ENCODE assay signal across 8 cellular contexts in the genomic region with DNA sequence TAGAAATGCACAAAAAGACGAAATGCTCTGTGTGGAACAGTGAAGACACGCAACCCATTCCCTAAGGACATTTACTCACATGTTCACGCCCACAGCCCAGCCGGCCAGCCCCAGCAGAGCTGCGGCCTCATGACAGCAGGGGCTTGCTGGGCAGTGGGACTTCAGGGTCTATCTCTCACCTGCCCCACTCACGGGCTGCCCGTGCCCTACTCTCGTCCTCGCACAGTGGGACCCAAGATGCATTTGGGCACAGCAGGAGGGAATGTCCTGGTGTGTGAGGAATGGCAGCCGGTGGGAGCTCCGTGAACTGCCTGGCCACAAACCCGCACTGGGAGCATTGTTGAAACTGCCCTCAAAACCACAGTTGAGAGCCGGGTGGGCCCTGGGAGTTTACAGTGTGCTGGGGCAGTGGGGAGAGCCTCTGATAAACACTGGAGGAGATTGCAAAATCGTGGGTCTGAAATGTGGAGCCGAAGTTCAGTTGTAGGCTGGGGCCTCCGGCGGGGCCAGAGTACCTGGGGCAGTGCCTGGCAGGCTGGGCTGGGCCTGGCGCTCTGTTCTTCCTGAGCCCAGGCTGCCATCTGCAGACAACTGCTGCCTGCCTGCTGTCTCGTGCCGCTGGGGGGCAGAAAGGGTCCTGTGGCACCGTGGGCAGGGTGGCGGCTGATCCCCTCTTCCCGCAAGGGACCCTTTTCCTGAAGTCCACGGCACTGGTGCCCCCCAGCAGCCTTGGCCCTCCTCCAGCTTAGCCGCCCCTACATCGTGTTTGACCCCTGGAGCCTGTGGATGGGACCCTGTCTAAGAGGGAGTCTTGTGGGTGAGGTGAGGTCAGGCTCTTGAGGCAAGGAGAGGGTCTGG. TPM values are rescaled to one million over a fixed set of nuclear protein-coding genes. Genes with fewer than 3 reads are reported as not detected.
DNase-seq lines count a peak whose midpoint lies in the region; ATAC-seq, FAIRE-seq and TF ChIP-seq lines count a peak whose summit lies in the region.

No MANE protein-coding gene starts in this region.

- no peak for TF ChIP-seq POLR2A in endothelial cell of umbilical vein (IDR thresholded peaks at IDR 0.05; ENCODE audit: low read depth, low read length)

- TF ChIP-seq CTCF in endothelial cell of umbilical vein (IDR thresholded peaks at IDR 0.05; ENCODE audit: extremely low read depth in 1 of 2, insufficient read depth in 1 of 2, low read depth in 1 of 2, low read length in 2 of 2) (peak in 1 of 2 donors; percentile 21), osteoblast (IDR thresholded peaks at IDR 0.05; ENCODE audit: extremely low read depth, low read depth, low read length) (no peak)

- H4K20me1 ChIP-seq in endothelial cell of umbilical vein (replicated peaks; ENCODE audit: control insufficient read depth, extremely low read depth, insufficient read depth, low read length) (no peaks in the 10 kb centered on the region), osteoblast (ENCODE audit: insufficient read depth, low read length) (no peaks in the 10 kb centered on the region)

- DNase-seq in Daoy (ENCODE audit: low read depth) = peak; percentile 75
- peak; percentile 51 for DNase-seq in OCI-M1 (lab: John Stamatoyannopoulos, UW)
- DNase-seq in endothelial cell of umbilical vein (ENCODE audit: low read depth, low spot score) = no peak
- peak; percentile 96 for DNase-seq in osteoblast (ENCODE audit: insufficient read length, low spot score, missing footprints)
- DNase-seq in NCI-H526 treated with DMSO at 0.1 percent for 48 hours (lab: John Stamatoyannopoulos, UW) = no peak
- DNase-seq in stimulated activated CD4-positive, alpha-beta T cell treated with anti-CD3 and anti-CD28 coated beads, Interleukin-2, amount 100 ng/mL, for 48 hours = no peak
- no peak for DNase-seq in HTR-8/SVneo (ENCODE audit: insufficient read length, low spot score)

- H3K4me1 ChIP-seq in endothelial cell of umbilical vein (ENCODE audit: control insufficient read depth, extremely low read depth, insufficient read depth, low read length) = peaks cover 18% of the 10 kb centered on the region
- peaks cover 30% of the 10 kb centered on the region for H3K4me1 ChIP-seq in osteoblast (ENCODE audit: insufficient read depth, low read length)

- no peak overlapping the region for H3K4me2 ChIP-seq in endothelial cell of umbilical vein (ENCODE audit: insufficient read depth, low read length)
- peak overlapping the region; percentile 78 for H3K4me2 ChIP-seq in osteoblast (ENCODE audit: insufficient read depth, low read length)

- CTCF ChIA-PET in endothelial cell of umbilical vein (lab: Charles Lee) = interaction anchor here (0.7 to 2.1 kb wide), 32 partner anchors 9 to 513 kb away, joined by 3 to 48 read pairs (median 6); a partner anchor contains a TSS

- no TSS peak for BruUV-seq in endothelial cell of umbilical vein (replicated peaks; lab: Mats Ljungman, UMichigan)

- H3K9me1 ChIP-seq in endothelial cell of umbilical vein (replicated peaks; ENCODE audit: control insufficient read depth, extremely low read depth, insufficient read depth, low read length) = no peaks in the 10 kb centered on the region

- peak overlapping the region; percentile 42 for H2AFZ ChIP-seq in endothelial cell of umbilical vein (ENCODE audit: low read depth, low read length)
- peak overlapping the region; percentile 58 for H2AFZ ChIP-seq in osteoblast (ENCODE audit: low read length)

- H3K27ac ChIP-seq in endothelial cell of umbilical vein (ENCODE audit: insufficient read depth, low read depth, low read length) = peak overlapping the region; percentile 84
- peak overlapping the region; percentile 93 for H3K27ac ChIP-seq in osteoblast (ENCODE audit: low read depth, low read length)

- FAIRE-seq in endothelial cell of umbilical vein (lab: Jason Lieb, UNC) = peak; percentile 37
- no peak for FAIRE-seq in HTR-8/SVneo (lab: Jason Lieb, UNC)

- H3K27me3 ChIP-seq in endothelial cell of umbilical vein (ENCODE audit: control insufficient read depth in 2 of 2, insufficient read depth in 2 of 2, low read length in 2 of 2) (no peaks in the 10 kb centered on the region), osteoblast (ENCODE audit: insufficient read depth, low read length) (peaks cover 5% of the 10 kb centered on the region)

- dilution Hi-C loops in endothelial cell of umbilical vein (cut with MboI; ENCODE audit: extremely low pct_ligation_motif_present, low sequenced_read_pairs) = no loop called here

- no peaks in the 10 kb centered on the region for H3K9me3 ChIP-seq in endothelial cell of umbilical vein (replicated peaks; ENCODE audit: control insufficient read depth, insufficient read depth, low read length)
- no peaks in the 10 kb centered on the region for H3K9me3 ChIP-seq in osteoblast (ENCODE audit: low read depth, low read length)

- POLR2A ChIA-PET in endothelial cell of umbilical vein (lab: Charles Lee) = interaction anchor here (0.7 to 0.8 kb wide), 2 partner anchors 11 to 14 kb away, joined by 3 read pairs; no protein-coding TSS in a partner anchor

- no peak for ATAC-seq in HG02870 (IDR thresholded peaks at IDR 0.05; ENCODE audit: unreplicated experiment)

- H3K79me2 ChIP-seq in endothelial cell of umbilical vein (ENCODE audit: control insufficient read depth, insufficient read depth, low read length) (no peaks in the 10 kb centered on the region), osteoblast (ENCODE audit: insufficient read depth, low read length) (no peaks in the 10 kb centered on the region)

- no peaks in the 10 kb centered on the region for H3K36me3 ChIP-seq in endothelial cell of umbilical vein (ENCODE audit: control insufficient read depth in 2 of 2, extremely low read depth in 1 of 2, insufficient read depth in 2 of 2, low read length in 2 of 2)
- H3K36me3 ChIP-seq in osteoblast (ENCODE audit: insufficient read depth, low read length) = no peaks in the 10 kb centered on the region

- no peak overlapping the region for H3K4me3 ChIP-seq in endothelial cell of umbilical vein (replicated peaks in 1 of 3; ENCODE audit: insufficient read depth in 1 of 3, low read depth in 1 of 3, low read length in 3 of 3)
- H3K4me3 ChIP-seq in osteoblast (ENCODE audit: insufficient read depth, low read length) = peak overlapping the region; percentile 43

- intact Hi-C loops in endothelial cell of umbilical vein (cut with micrococcal nuclease) = loop anchor here (1.0 to 2.0 kb wide), 4 partner anchors 9 to 131 kb away; no protein-coding TSS in a partner anchor

- H3K9ac ChIP-seq in endothelial cell of umbilical vein (replicated peaks; ENCODE audit: extremely low read depth, insufficient read depth, low read length) = peak overlapping the region; percentile 67

TF ChIP-seq in endothelial cell of umbilical vein, 7 proteins besides CTCF, POLR2A, EP300 and RAD21:
- TF ChIP-seq POLR2AphosphoS5 (IDR thresholded peaks at IDR 0.05; ENCODE audit: insufficient read depth, low read depth, low read length) (peak; percentile 24), JUN (IDR thresholded peaks at IDR 0.05; ENCODE audit: borderline replicate concordance, insufficient read depth, insufficient read length, low read depth) (no peak)

RNA-seq across cellular contexts. Expression of a gene that starts 20.7 kb away (rescaled TPM):
- total RNA-seq in Daoy (2014; rRNA removed; shearing (Covaris generic)) = 22.6 and 27.3 TPM in 2 replicates
- total RNA-seq in endothelial cell of umbilical vein (47.5 and 48.9 TPM in 2 replicates), osteoblast (35.8 and 39.2 TPM in 2 replicates)
- 29.6 and 30.7 TPM in 2 replicates for polyA plus RNA-seq in endothelial cell of umbilical vein
- polyA plus RNA-seq in endothelial cell of umbilical vein (2011; cell fraction: cytosol; rRNA removed) = 23.4 and 24.8 TPM in 2 replicates
- 111 and 122 TPM in 2 replicates for polyA plus RNA-seq in endothelial cell of umbilical vein (2011; cell fraction: nucleus; rRNA removed)
- polyA plus RNA-seq in endothelial cell of umbilical vein (2012) = 34.1 and 48.5 TPM in 2 replicates
- 22.6 and 24.2 TPM in 2 replicates for polyA minus RNA-seq in endothelial cell of umbilical vein
- 1.6 TPM for polyA minus RNA-seq in endothelial cell of umbilical vein (2011; cell fraction: cytosol; rRNA and poly(A)+ RNA removed)
- 33.7 and 49.5 TPM in 2 replicates for polyA minus RNA-seq in endothelial cell of umbilical vein (2011; cell fraction: nucleus; rRNA and poly(A)+ RNA removed)

Comparison
In these comparisons a context has a peak if more than half of its experiments do, and no peak if none do; other contexts are left out.
1. DNase-seq: peak in Daoy (single experiment), OCI-M1 (single experiment) and osteoblast (single experiment); none in endothelial cell of umbilical vein (single experiment), NCI-H526 treated with DMSO at 0.1 percent for 48 hours (single experiment), stimulated activated CD4-positive, alpha-beta T cell treated with anti-CD3 and anti-CD28 coated beads, Interleukin-2, amount 100 ng/mL, for 48 hours (0 of 2) and HTR-8/SVneo (single experiment).